In the genomic region with DNA sequence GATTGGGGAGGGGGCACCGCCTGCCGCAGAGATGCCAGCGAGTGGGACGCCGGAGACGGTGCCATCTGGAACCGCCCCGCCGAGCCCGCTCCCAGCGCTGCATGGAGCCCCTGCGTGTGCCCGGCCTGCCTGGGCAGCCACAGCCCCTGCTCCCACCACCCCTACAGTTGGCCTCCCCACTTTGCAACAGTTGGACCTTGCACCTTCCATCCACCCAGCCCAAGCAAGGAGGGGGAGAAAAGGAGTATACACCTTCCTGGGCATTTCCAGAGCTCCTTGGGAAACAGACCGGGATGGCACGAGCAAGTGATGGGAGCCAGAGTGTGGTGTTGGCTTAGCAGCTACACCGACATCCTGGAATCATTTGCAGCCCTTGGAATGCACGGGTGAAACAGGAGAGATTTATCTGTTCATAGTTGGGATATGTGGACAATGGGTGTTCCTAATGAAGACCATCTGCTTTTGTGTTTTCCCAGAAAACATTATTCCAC, we compare ENCODE assay signal across 1 cellular context.
TF ChIP-seq lines count a peak whose summit lies in the region.

No MANE protein-coding gene starts in this region.

TF ChIP-seq in IMR-90, 13 proteins besides CTCF, POLR2A, EP300 and RAD21:
- TF ChIP-seq CHD1 (IDR thresholded peaks at IDR 0.05; ENCODE audit: low read depth, low read length) (no peak), NFE2L2 (IDR thresholded peaks at IDR 0.05; ENCODE audit: low read depth, low read length) (no peak), RCOR1 (IDR thresholded peaks at IDR 0.05; ENCODE audit: insufficient replicate concordance, low read length) (no peak), SMC3 (IDR thresholded peaks at IDR 0.05; ENCODE audit: low read depth, low read length) (no peak), CEBPB (IDR thresholded peaks at IDR 0.05; ENCODE audit: low read depth, low read length) (no peak), MAFK (IDR thresholded peaks at IDR 0.05; ENCODE audit: low read depth, low read length) (no peak), MAZ (IDR thresholded peaks at IDR 0.05; ENCODE audit: borderline replicate concordance, low read depth, low read length) (no peak), FOS (IDR thresholded peaks at IDR 0.05; ENCODE audit: low read depth, low read length) (no peak), MXI1 (IDR thresholded peaks at IDR 0.05; ENCODE audit: borderline replicate concordance, low read depth, low read length) (no peak), BHLHE40 (IDR thresholded peaks at IDR 0.05; ENCODE audit: low read depth, low read length) (no peak), RFX5 (IDR thresholded peaks at IDR 0.05; ENCODE audit: low read depth, low read length) (no peak)
- TF ChIP-seq, protein P1, sequence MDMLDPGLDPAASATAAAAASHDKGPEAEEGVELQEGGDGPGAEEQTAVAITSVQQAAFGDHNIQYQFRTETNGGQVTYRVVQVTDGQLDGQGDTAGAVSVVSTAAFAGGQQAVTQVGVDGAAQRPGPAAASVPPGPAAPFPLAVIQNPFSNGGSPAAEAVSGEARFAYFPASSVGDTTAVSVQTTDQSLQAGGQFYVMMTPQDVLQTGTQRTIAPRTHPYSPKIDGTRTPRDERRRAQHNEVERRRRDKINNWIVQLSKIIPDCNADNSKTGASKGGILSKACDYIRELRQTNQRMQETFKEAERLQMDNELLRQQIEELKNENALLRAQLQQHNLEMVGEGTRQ (IDR thresholded peaks at IDR 0.05; ENCODE audit: low read depth, low read length): no peak
- TF ChIP-seq, protein P2, sequence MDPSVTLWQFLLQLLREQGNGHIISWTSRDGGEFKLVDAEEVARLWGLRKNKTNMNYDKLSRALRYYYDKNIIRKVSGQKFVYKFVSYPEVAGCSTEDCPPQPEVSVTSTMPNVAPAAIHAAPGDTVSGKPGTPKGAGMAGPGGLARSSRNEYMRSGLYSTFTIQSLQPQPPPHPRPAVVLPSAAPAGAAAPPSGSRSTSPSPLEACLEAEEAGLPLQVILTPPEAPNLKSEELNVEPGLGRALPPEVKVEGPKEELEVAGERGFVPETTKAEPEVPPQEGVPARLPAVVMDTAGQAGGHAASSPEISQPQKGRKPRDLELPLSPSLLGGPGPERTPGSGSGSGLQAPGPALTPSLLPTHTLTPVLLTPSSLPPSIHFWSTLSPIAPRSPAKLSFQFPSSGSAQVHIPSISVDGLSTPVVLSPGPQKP (IDR thresholded peaks at IDR 0.05; ENCODE audit: borderline replicate concordance, low read depth, low read length): no peak
